Comparison of ENCODE assay signal across 10 cellular contexts in the genomic region with DNA sequence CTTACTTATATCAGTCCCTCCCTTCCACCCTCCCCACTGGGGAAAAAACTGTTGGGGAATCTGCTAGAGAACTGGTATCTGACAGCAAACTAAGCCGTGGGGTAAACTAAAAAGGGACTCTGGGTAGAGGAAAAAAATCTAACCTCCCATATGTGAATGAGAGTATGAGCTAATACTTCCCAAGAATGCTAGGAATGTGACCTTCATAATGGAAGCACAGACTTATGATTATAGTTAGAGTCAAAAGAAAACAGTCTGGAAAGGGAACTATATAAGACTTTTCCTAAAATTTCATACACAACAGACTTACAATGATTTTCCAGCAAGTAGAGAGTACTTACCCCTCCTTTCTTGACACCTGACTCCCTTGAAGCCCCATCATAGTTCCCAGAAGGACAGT. TPM values are rescaled to one million over a fixed set of nuclear protein-coding genes. Genes with fewer than 3 reads are reported as not detected.
DNase-seq lines count a peak whose midpoint lies in the region; ATAC-seq and TF ChIP-seq lines count a peak whose summit lies in the region.
"Had no signal": no experiment of that assay in that cellular context is flagged by ENCODE, and none has a peak within 500 bp of the region (broad histone marks: within the 10 kb centered on the region; RNA-seq: fewer than 3 reads in every experiment).

No MANE protein-coding gene starts in this region.

- no peak for TF ChIP-seq CTCF in AG10803 (conservative IDR thresholded peaks at IDR 0.05; ENCODE audit: low read length)

- no peak overlapping the region for H3K27ac Mint-ChIP-seq in activated CD4-positive, alpha-beta T cell treated with anti-CD3 and anti-CD28 coated beads for 36 hours

- no peaks in the 10 kb centered on the region for H3K9me3 Mint-ChIP-seq in activated CD4-positive, alpha-beta T cell treated with anti-CD3 and anti-CD28 coated beads for 36 hours (ENCODE audit: low read depth)
- H3K9me3 Mint-ChIP-seq: brain; naive thymus-derived CD4-positive, alpha-beta T cell had no signal

- no peak overlapping the region for H3K4me3 Mint-ChIP-seq in activated CD4-positive, alpha-beta T cell treated with anti-CD3 and anti-CD28 coated beads for 36 hours
- H3K4me3 Mint-ChIP-seq: brain; naive thymus-derived CD4-positive, alpha-beta T cell had no signal

- ATAC-seq in activated CD4-positive, alpha-beta T cell treated with anti-CD3 and anti-CD28 coated beads for 36 hours, result no peak
- no peak for ATAC-seq in GM19324 (IDR thresholded peaks at IDR 0.05; ENCODE audit: low FRiP score, unreplicated experiment)
- no peak for ATAC-seq in GM18520 (IDR thresholded peaks at IDR 0.05; ENCODE audit: unreplicated experiment)
- ATAC-seq: naive thymus-derived CD4-positive, alpha-beta T cell had no signal

- DNase-seq in AG10803 (ENCODE audit: low read depth), result peak; percentile 76
- DNase-seq in NCI-H226, result peak; percentile 83
- DNase-seq in dermis microvascular lymphatic vessel endothelial cell (ENCODE audit: low read depth in 2 of 2), result peak; percentile 34 to 59
- DNase-seq in myocyte (ENCODE audit: low read depth), result peak; percentile 31
- no peak for DNase-seq in NCI-H2107 (lab: John Stamatoyannopoulos, UW)
- DNase-seq in activated CD4-positive, alpha-beta T cell treated with anti-CD3 and anti-CD28 coated beads for 36 hours, result no peak
- DNase-seq: naive thymus-derived CD4-positive, alpha-beta T cell had no signal

- POLR2A ChIA-PET in activated CD4-positive, alpha-beta T cell treated with anti-CD3 and anti-CD28 coated beads for 36 hours (lab: Charles Lee), result interaction anchor here (0.6 kb wide), 1 partner anchor 601 kb away, joined by 12 read pairs; no protein-coding TSS in a partner anchor

- peaks cover 22% of the 10 kb centered on the region for H3K36me3 Mint-ChIP-seq in activated CD4-positive, alpha-beta T cell treated with anti-CD3 and anti-CD28 coated beads for 36 hours (ENCODE audit: low read depth)

- H3K27me3 Mint-ChIP-seq in activated CD4-positive, alpha-beta T cell treated with anti-CD3 and anti-CD28 coated beads for 36 hours, result no peaks in the 10 kb centered on the region
- H3K27me3 Mint-ChIP-seq: brain; naive thymus-derived CD4-positive, alpha-beta T cell had no signal

- H3K4me1 Mint-ChIP-seq in activated CD4-positive, alpha-beta T cell treated with anti-CD3 and anti-CD28 coated beads for 36 hours, result peaks cover 3% of the 10 kb centered on the region

- CTCF ChIA-PET in activated CD4-positive, alpha-beta T cell treated with anti-CD3 and anti-CD28 coated beads for 36 hours (lab: Charles Lee), result interaction anchor here (1.0 to 3.5 kb wide), 7 partner anchors 12 to 111 kb away, joined by 3 to 15 read pairs (median 4); no protein-coding TSS in a partner anchor

- intact Hi-C loops in activated CD4-positive, alpha-beta T cell treated with anti-CD3 and anti-CD28 coated beads for 36 hours (cut with DNase I, micrococcal nuclease), result no loop called here

- no peak overlapping the region for H3K4me3 ChIP-seq in AG10803 (ENCODE audit: low read length)

RNA-seq across cellular contexts. Expression of gene RBBP5, which starts 23.0 kb away (rescaled TPM):
- total RNA-seq in dermis microvascular lymphatic vessel endothelial cell (15.7 and 15.8 TPM in 2 replicates), myocyte (12.6 and 17.9 TPM in 2 replicates)
- 8.5 TPM for polyA plus RNA-seq in myocyte (2012)
- 10 to 100 TPM; 23.1 to 24.3 TPM for total RNA-seq in activated CD4-positive, alpha-beta T cell treated with anti-CD3 and anti-CD28 coated beads for 36 hours

Comparison
In these comparisons a context has a peak if more than half of its experiments do, and no peak if none do; other contexts are left out.
1. DNase-seq: peak in AG10803 (single experiment), NCI-H226 (single experiment), dermis microvascular lymphatic vessel endothelial cell (2 of 2) and myocyte (single experiment); none in NCI-H2107 (single experiment) and activated CD4-positive, alpha-beta T cell treated with anti-CD3 and anti-CD28 coated beads for 36 hours (single experiment).